In genomic region chr6:2611092-2611491, GRCh38 we compare ENCODE assay signal across 1 cellular context.
TF ChIP-seq lines count a peak whose summit lies in the region.

No MANE protein-coding gene starts in this region.

TF ChIP-seq in K562, 482 proteins besides CTCF, POLR2A, EP300 and RAD21 (continued from another document):
- TF ChIP-seq PBX2 (CRISPR knock-in tag; IDR thresholded peaks at IDR 0.05; ENCODE audit: low read depth) (peak; percentile 48; the same call in 1 of the 2 replicates), PBX2 (tag; conservative IDR thresholded peaks at IDR 0.05; ENCODE audit: low read depth) (peak; percentile 85), MTA1 (IDR thresholded peaks at IDR 0.05; ENCODE audit: borderline replicate concordance) (no peak), PKNOX1 (IDR thresholded peaks at IDR 0.05) (peak; percentile 85)
